Comparison of ENCODE assay signal across 8 cellular contexts in the genomic region with DNA sequence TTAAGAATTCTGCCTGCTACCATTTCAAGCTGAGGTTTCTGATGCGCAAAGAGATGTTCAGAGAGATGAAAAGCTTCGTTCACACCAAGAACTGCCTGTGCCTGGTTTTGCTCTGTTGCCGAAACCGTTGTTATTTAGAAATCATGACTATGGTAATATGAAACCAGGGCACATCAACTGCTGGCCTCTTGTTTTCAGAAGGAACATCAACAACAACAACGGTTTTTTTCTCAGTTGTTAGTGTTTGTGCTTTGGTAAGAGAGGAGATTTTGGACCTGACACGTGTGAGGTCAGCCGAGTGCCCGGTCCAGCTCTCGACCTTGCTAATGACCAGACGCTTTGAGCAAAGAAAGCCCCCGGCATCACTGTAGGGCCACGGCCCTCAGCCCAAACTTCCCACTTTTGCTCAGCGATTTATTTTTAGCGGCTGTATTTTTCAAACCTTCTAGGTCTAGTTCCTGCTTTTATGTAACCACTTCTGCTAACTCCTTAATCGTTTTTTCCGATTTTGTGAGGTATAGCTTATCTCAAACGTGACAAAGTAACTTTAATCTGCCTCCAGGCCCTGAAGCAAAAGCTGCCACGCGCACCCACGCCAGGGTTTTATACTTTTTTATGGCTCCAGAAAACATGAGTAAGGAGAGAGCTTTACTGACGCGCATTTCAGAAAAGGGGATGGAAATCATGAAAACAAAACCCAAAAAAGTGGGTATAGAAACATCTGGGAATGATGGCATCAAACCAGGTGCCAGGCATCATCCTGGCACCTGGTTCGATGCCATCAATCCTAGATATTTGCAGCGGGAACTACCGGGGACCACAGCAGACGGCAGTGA.
DNase-seq lines count a peak whose midpoint lies in the region; ATAC-seq lines count a peak whose summit lies in the region.

No MANE protein-coding gene starts in this region.

- no peak overlapping the region for H3K27ac Mint-ChIP-seq in central memory CD8-positive, alpha-beta T cell (ENCODE audit: low read depth)

- peak; percentile 44 for DNase-seq in stimulated activated CD4-positive, alpha-beta T cell treated with anti-CD3 and anti-CD28 coated beads, Interleukin-15, amount 100 ng/mL, for 24 hours
- no peak for DNase-seq in stimulated activated CD4-positive, alpha-beta T cell treated with anti-CD3 and anti-CD28 coated beads, Interleukin-2, amount 100 ng/mL, for 48 hours
- peak; percentile 92 to 98 for DNase-seq in NOMO-1 (lab: John Stamatoyannopoulos, UW; ENCODE audit: unreplicated experiment in 2 of 2)
- peak in 1 of 2 donors; percentile 60 for DNase-seq in central memory CD8-positive, alpha-beta T cell (ENCODE audit: low spot score in 2 of 2)
- DNase-seq in stimulated activated naive CD4-positive, alpha-beta T cell (lab: John Stamatoyannopoulos, UW) = peak; percentile 37 to 83 (median 62)
- DNase-seq in COLO668 (lab: John Stamatoyannopoulos, UW; ENCODE audit: unreplicated experiment) = no peak
- no peak for DNase-seq in DMS53 treated with DMSO at 0.1 percent for 48 hours (lab: John Stamatoyannopoulos, UW; ENCODE audit: unreplicated experiment)
- DNase-seq in activated CD4-positive, CD25-positive, alpha-beta regulatory T cell (lab: John Stamatoyannopoulos, UW) = no peak

- H3K4me1 Mint-ChIP-seq in central memory CD8-positive, alpha-beta T cell = peaks cover 7% of the 10 kb centered on the region

- no peaks in the 10 kb centered on the region for H3K27me3 Mint-ChIP-seq in central memory CD8-positive, alpha-beta T cell

- H3K4me3 Mint-ChIP-seq in central memory CD8-positive, alpha-beta T cell = no peak overlapping the region

- H3K36me3 Mint-ChIP-seq in central memory CD8-positive, alpha-beta T cell (ENCODE audit: insufficient read depth) = peaks cover 23% of the 10 kb centered on the region

- no peaks in the 10 kb centered on the region for H3K9me3 Mint-ChIP-seq in central memory CD8-positive, alpha-beta T cell

- peak; percentile 25 for ATAC-seq in central memory CD8-positive, alpha-beta T cell (replicated peaks; ENCODE audit: extremely low read depth, poor library complexity, severe bottlenecking)

Comparison
In these comparisons a context has a peak if more than half of its experiments do, and no peak if none do; other contexts are left out.
1. DNase-seq: peak in stimulated activated CD4-positive, alpha-beta T cell treated with anti-CD3 and anti-CD28 coated beads, Interleukin-15, amount 100 ng/mL, for 24 hours (single experiment), NOMO-1 (2 of 2) and stimulated activated naive CD4-positive, alpha-beta T cell (6 of 6); none in stimulated activated CD4-positive, alpha-beta T cell treated with anti-CD3 and anti-CD28 coated beads, Interleukin-2, amount 100 ng/mL, for 48 hours (0 of 2), COLO668 (single experiment), DMS53 treated with DMSO at 0.1 percent for 48 hours (single experiment) and activated CD4-positive, CD25-positive, alpha-beta regulatory T cell (0 of 4).